8 cellular contexts compared by ENCODE assay signal in the genomic region with DNA sequence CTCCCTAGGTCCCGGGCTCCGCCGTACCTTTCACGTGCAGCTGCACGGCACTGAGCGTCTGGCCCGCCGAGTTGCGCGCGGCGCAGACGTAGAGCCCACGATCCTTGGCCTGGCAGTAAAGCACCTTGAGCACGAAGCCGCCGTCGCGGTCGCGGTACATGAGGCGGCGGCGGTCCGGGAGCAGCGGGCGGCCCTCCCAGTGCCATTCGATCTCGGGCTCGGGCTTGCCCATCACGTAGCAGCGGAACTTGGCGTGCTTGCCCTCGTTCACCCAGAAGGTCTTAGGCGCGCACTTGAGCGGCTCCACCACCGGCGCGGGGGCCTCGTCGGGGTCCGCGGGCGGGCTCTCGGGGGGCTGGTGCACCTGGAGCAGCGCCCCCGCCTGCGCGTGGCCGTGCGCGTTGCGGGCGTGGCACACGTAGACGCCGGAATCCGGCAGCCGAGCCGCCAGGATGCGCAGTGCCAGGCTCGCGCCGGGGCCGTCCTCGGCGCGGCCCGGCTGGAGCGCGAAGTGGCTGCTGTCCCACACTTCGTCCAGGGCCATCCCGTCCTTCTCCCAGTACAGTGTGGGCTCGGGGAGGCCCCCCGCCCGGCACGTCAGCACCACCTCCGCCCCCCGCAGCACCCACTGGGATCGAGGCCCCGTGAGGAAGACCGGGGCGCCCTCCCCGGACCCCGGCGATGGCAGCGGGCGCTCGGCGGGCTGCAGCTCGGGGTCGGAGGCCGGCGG. TPM values are rescaled to one million over a fixed set of nuclear protein-coding genes. Genes with fewer than 3 reads are reported as not detected.
DNase-seq lines count a peak whose midpoint lies in the region; ATAC-seq, FAIRE-seq and TF ChIP-seq lines count a peak whose summit lies in the region.

No MANE protein-coding gene starts in this region.

- ATAC-seq in K562 (no peak), HG02884 (IDR thresholded peaks at IDR 0.05; ENCODE audit: unreplicated experiment) (no peak), HG03097 (IDR thresholded peaks at IDR 0.05; ENCODE audit: low FRiP score, unreplicated experiment) (no peak)

- TF ChIP-seq EP300 in K562 (IDR thresholded peaks at IDR 0.05; ENCODE audit: low read length) = no peak

- H4K20me1 ChIP-seq in K562 (replicated peaks; ENCODE audit: control insufficient read depth, insufficient read depth, low read length) (no peaks in the 10 kb centered on the region), smooth muscle cell (ENCODE audit: low read depth) (peaks cover 9% of the 10 kb centered on the region)

- no TSS peak for BruUV-seq in K562 (replicated peaks; lab: Mats Ljungman, UMichigan)

- H3K9ac ChIP-seq in K562 (ENCODE audit: insufficient read depth in 1 of 2, low read depth in 2 of 2, low read length in 2 of 2) = peak overlapping the region; percentile 81 to 94; a peak in 3 of 4 replicates
- H3K9ac ChIP-seq in iPS-18a (ENCODE audit: low read length) = peak overlapping the region; percentile 19
- peak overlapping the region; percentile 17 for H3K9ac ChIP-seq in smooth muscle cell (ENCODE audit: low read depth)

- in situ Hi-C loops in K562 (cut with MboI) = no loop called here

- no peak for TF ChIP-seq RAD21 in K562 (CRISPR knock-in tag; conservative IDR thresholded peaks at IDR 0.05 in 1 of 2, IDR thresholded peaks at IDR 0.05 in 1 of 2)

- H3K9me3 ChIP-seq in AG04450 (ENCODE audit: control insufficient read depth, insufficient read depth, low read length) = peaks cover 4% of the 10 kb centered on the region; the same call in 1 of the 2 replicates
- H3K9me3 ChIP-seq in K562 (replicated peaks; ENCODE audit: control insufficient read depth, insufficient read depth, low read depth, low read length) = no peaks in the 10 kb centered on the region
- no peaks in the 10 kb centered on the region for H3K9me3 ChIP-seq in iPS-18a (ENCODE audit: control insufficient read depth, low read depth, low read length)
- H3K9me3 ChIP-seq in smooth muscle cell (replicated peaks; ENCODE audit: low read depth) = no peaks in the 10 kb centered on the region

- H3F3A ChIP-seq in smooth muscle cell (ENCODE audit: low read depth) = no peaks in the 10 kb centered on the region

- FAIRE-seq in K562 (lab: Jason Lieb, UNC) = no peak

- POLR2A ChIA-PET in AG04450 (lab: Yijun Ruan, JAX) (interaction anchor here (0.6 to 2.4 kb wide), 5 partner anchors 10 to 62 kb away, joined by 4 to 18 read pairs (median 10); a partner anchor contains a TSS), K562 (lab: Yijun Ruan, JAX) (interaction anchor here (0.5 to 2.5 kb wide), 5 partner anchors 8 to 26 kb away, joined by 3 to 12 read pairs (median 5); a partner anchor contains a TSS)

- DNase-seq in AG04450 (ENCODE audit: low read depth, low spot score) (no peak), HK-2 (ENCODE audit: unreplicated experiment) (peak; percentile 31), K562 (ENCODE audit: extremely low read depth in 1 of 4, low spot score in 3 of 4) (peak in 3 of 4 experiments; percentile 21 to 41 (median 38)), smooth muscle cell (lab: John Stamatoyannopoulos, UW; ENCODE audit: unreplicated experiment) (peak; percentile 28), occipital lobe (lab: John Stamatoyannopoulos, UW) (no peak)

- peak overlapping the region; percentile 68 for H3K4me3 ChIP-seq in AG04450 (ENCODE audit: low read depth, low read length)
- peak overlapping the region; percentile 47 for H3K4me3 ChIP-seq in K562
- H3K4me3 ChIP-seq in iPS-18a (ENCODE audit: low read length) = peak overlapping the region; percentile 55
- H3K4me3 ChIP-seq in smooth muscle cell = peak overlapping the region; percentile 75

- peaks cover 10% of the 10 kb centered on the region for H3K27me3 ChIP-seq in AG04450 (ENCODE audit: control insufficient read depth, insufficient read depth, low read length)
- no peaks in the 10 kb centered on the region for H3K27me3 ChIP-seq in K562 (ENCODE audit: control insufficient read depth in 2 of 2, insufficient read depth in 2 of 2, low read length in 2 of 2)
- peaks cover 14% of the 10 kb centered on the region for H3K27me3 ChIP-seq in iPS-18a (ENCODE audit: control insufficient read depth, insufficient read depth, low read length)
- no peaks in the 10 kb centered on the region for H3K27me3 ChIP-seq in smooth muscle cell (ENCODE audit: low read depth)

- H3K36me3 ChIP-seq in K562 (ENCODE audit: control insufficient read depth, insufficient read depth, low read length) (peaks cover 8% of the 10 kb centered on the region; the same call in 1 of the 3 replicates), iPS-18a (ENCODE audit: control insufficient read depth, low read depth, low read length) (peaks cover 6% of the 10 kb centered on the region), smooth muscle cell (ENCODE audit: low read depth) (no peaks in the 10 kb centered on the region)

- no peak overlapping the region for H3K27ac ChIP-seq in AG04450 (ENCODE audit: low read depth, low read length)
- peak overlapping the region; percentile 90 for H3K27ac ChIP-seq in K562 (ENCODE audit: extremely low read depth, low read depth, low read length)
- H3K27ac ChIP-seq in iPS-18a (ENCODE audit: low read length) = no peak overlapping the region
- no peak overlapping the region for H3K27ac ChIP-seq in smooth muscle cell (ENCODE audit: low read depth)

- CTCF ChIA-PET in AG04450 (lab: Charles Lee) (interaction anchor here (0.5 to 4.6 kb wide), 6 partner anchors 10 to 119 kb away, joined by 3 to 35 read pairs (median 5); no protein-coding TSS in a partner anchor), K562 (lab: Yijun Ruan, JAX; ENCODE audit: low intra/inter-chr PET ratio) (no interaction called here)

- H3K4me2 ChIP-seq in K562 (ENCODE audit: insufficient read depth, low read length) = peak overlapping the region; percentile 79; the same call in 1 of the 2 replicates
- peak overlapping the region; percentile 95 for H3K4me2 ChIP-seq in smooth muscle cell

- H2AFZ ChIP-seq in K562 (ENCODE audit: low read depth, low read length) (peak overlapping the region; percentile 76), smooth muscle cell (ENCODE audit: low read depth) (no peak overlapping the region)

- intact Hi-C loops in K562 (cut with micrococcal nuclease) = loop anchor here (2.0 kb wide), 1 partner anchor 26 kb away; a partner anchor contains a TSS

- H3K79me2 ChIP-seq in K562 (ENCODE audit: control insufficient read depth, insufficient read depth, low read length) (peaks cover 7% of the 10 kb centered on the region), smooth muscle cell (ENCODE audit: low read depth) (peaks cover 12% of the 10 kb centered on the region)

- TF ChIP-seq CTCF in AG04450 (IDR thresholded peaks at IDR 0.05; ENCODE audit: low read depth, low read length) (no peak), K562 (IDR thresholded peaks at IDR 0.05 in 2 of 3, conservative IDR thresholded peaks at IDR 0.05 in 1 of 3; ENCODE audit: insufficient read depth in 2 of 3, low read depth in 1 of 3, low read length in 3 of 3) (no peak), smooth muscle cell (IDR thresholded peaks at IDR 0.05; ENCODE audit: borderline replicate concordance, insufficient read depth, poor library complexity, severe bottlenecking) (no peak)

- no peaks in the 10 kb centered on the region for H3K9me1 ChIP-seq in K562 (ENCODE audit: control insufficient read depth, insufficient read depth, low read length)

- no peak for TF ChIP-seq POLR2A in K562 (conservative IDR thresholded peaks at IDR 0.05)

- WGBS in K562 (ENCODE audit: insufficient coverage, low coverage, missing lambda C conversion rate) = 98% methylated on average over 12 of the region's 95 CpGs
- WGBS in smooth muscle cell (ENCODE audit: low lambda C conversion rate) = 14% methylated on average over 61 of the region's 95 CpGs

- H3K4me1 ChIP-seq in K562 (replicated peaks in 1 of 2; ENCODE audit: control insufficient read depth in 2 of 2, insufficient read depth in 2 of 2, low read length in 2 of 2) (peaks cover 15 to 54% of the 10 kb centered on the region in 2 experiments; a peak in 4 of 5 replicates), iPS-18a (ENCODE audit: control insufficient read depth, low read depth, low read length) (peaks cover 27% of the 10 kb centered on the region), smooth muscle cell (ENCODE audit: low read depth) (peaks cover 14% of the 10 kb centered on the region)

RNA-seq across cellular contexts. Expression of a gene that starts 1.0 kb away (rescaled TPM):
- polyA plus RNA-seq in AG04450 (2011; rRNA removed) = 35.5 and 46.8 TPM in 2 replicates
- 58.9 and 74.4 TPM in 2 replicates for polyA minus RNA-seq in AG04450 (2011; rRNA and poly(A)+ RNA removed)
- 21.4 and 68.9 TPM in 2 replicates for total RNA-seq in K562 (2011; cell fraction: chromatin; rRNA removed; ENCODE audit: low replicate concordance)
- 49.9 and 55.4 TPM in 2 replicates for total RNA-seq in K562 (2011; cell fraction: nucleolus; rRNA removed)
- total RNA-seq in K562 (2011; cell fraction: nucleoplasm; rRNA removed) = 22.7 and 27.9 TPM in 2 replicates
- 14.9 and 19.2 TPM in 2 replicates for total RNA-seq in K562 (2014; rRNA removed)
- total RNA-seq in K562 (2014; rRNA removed; fragmentation: Illumina TruSeq; extraction: Trizol) = 2.5 and 3.0 TPM in 2 replicates
- 8.6 and 9.6 TPM in 2 replicates for total RNA-seq in K562 (2015; rRNA removed; fragmentation: Illumina TruSeq; extraction: Trizol)
- total RNA-seq in K562 (2021) = 24.5 and 26.6 TPM in 2 replicates
- polyA plus RNA-seq in K562 (2011; rRNA removed) = 10.2 and 14.7 TPM in 2 replicates
- polyA plus RNA-seq in K562 (2011; cell fraction: cytosol; rRNA removed) = 9.2 and 21.4 TPM in 2 replicates
- 91.1 and 133 TPM in 2 replicates for polyA plus RNA-seq in K562 (2011; cell fraction: nucleus; rRNA removed)
- polyA plus RNA-seq in K562 (2012) = 27.0 and 40.4 TPM in 2 replicates
- 6.8 and 12.6 TPM in 2 replicates for polyA plus RNA-seq in K562 (2014; fragmentation: Illumina TruSeq; extraction: Trizol)
- 1 to 10 TPM; 1.2 to 1.9 TPM for polyA plus RNA-seq in K562 (2014; fragmentation: Nextera tagmentation; extraction: Ambion mirVana)
- polyA plus RNA-seq in K562 (2014; rRNA removed) = 19.3 and 19.8 TPM in 2 replicates
- 6.2 and 8.2 TPM in 2 replicates for polyA minus RNA-seq in K562 (2011; rRNA and poly(A)+ RNA removed)
- polyA minus RNA-seq in K562 (2011; cell fraction: cytosol; rRNA and poly(A)+ RNA removed) = 14.2 and 18.7 TPM in 2 replicates
- polyA minus RNA-seq in K562 (2011; cell fraction: nucleus; rRNA and poly(A)+ RNA removed) = 17.0 and 18.6 TPM in 2 replicates
- 47.1 and 71.9 TPM in 2 replicates for total RNA-seq in smooth muscle cell
- 51.1 and 67.9 TPM in 2 replicates for polyA plus RNA-seq in smooth muscle cell
- 39.9 TPM for total RNA-seq in occipital lobe

RNA-seq across cellular contexts. Expression of a gene that starts 1.8 kb away (rescaled TPM):
- 0.12 and 0.29 TPM in 2 replicates for polyA plus RNA-seq in AG04450 (2011; rRNA removed)
- polyA minus RNA-seq in AG04450 (2011; rRNA and poly(A)+ RNA removed) = 0.17 and 0.18 TPM in 2 replicates
- 0.56 and 0.93 TPM in 2 replicates for total RNA-seq in K562 (2011; cell fraction: chromatin; rRNA removed; ENCODE audit: low replicate concordance)
- 0.79 and 1.0 TPM in 2 replicates for total RNA-seq in K562 (2011; cell fraction: nucleolus; rRNA removed)
- 0.84 and 1.1 TPM in 2 replicates for total RNA-seq in K562 (2011; cell fraction: nucleoplasm; rRNA removed)
- total RNA-seq in K562 (2014; rRNA removed) = 1.1 and 1.3 TPM in 2 replicates
- 0.11 and 0.13 TPM in 2 replicates for total RNA-seq in K562 (2014; rRNA removed; fragmentation: Illumina TruSeq; extraction: Trizol)
- 0.40 and 0.41 TPM in 2 replicates for total RNA-seq in K562 (2015; rRNA removed; fragmentation: Illumina TruSeq; extraction: Trizol)
- 0.51 and 0.71 TPM in 2 replicates for total RNA-seq in K562 (2021)
- 0.61 and 0.72 TPM in 2 replicates for polyA plus RNA-seq in K562 (2011; rRNA removed)
- 1.0 and 3.8 TPM in 2 replicates for polyA plus RNA-seq in K562 (2011; cell fraction: cytosol; rRNA removed)
- polyA plus RNA-seq in K562 (2011; cell fraction: nucleus; rRNA removed) = 3.8 and 4.3 TPM in 2 replicates
- polyA plus RNA-seq in K562 (2012) = 0.68 and 1.8 TPM in 2 replicates
- 0.36 and 0.61 TPM in 2 replicates for polyA plus RNA-seq in K562 (2014; fragmentation: Illumina TruSeq; extraction: Trizol)
- under 1 TPM; 0.07 TPM for polyA plus RNA-seq in K562 (2014; fragmentation: Nextera tagmentation; extraction: Ambion mirVana)
- polyA plus RNA-seq in K562 (2014; rRNA removed) = 0.90 and 1.9 TPM in 2 replicates
- 0.14 and 0.15 TPM in 2 replicates for polyA minus RNA-seq in K562 (2011; rRNA and poly(A)+ RNA removed)
- polyA minus RNA-seq in K562 (2011; cell fraction: cytosol; rRNA and poly(A)+ RNA removed) = not detected in 2 replicates
- polyA minus RNA-seq in K562 (2011; cell fraction: nucleus; rRNA and poly(A)+ RNA removed) = 0.33 and 0.40 TPM in 2 replicates
- total RNA-seq in smooth muscle cell = 2.4 and 4.0 TPM in 2 replicates
- 4.3 and 16.7 TPM in 2 replicates for polyA plus RNA-seq in smooth muscle cell
- not detected for total RNA-seq in occipital lobe

RNA-seq across cellular contexts. Expression of a gene that starts 26.5 kb away (rescaled TPM):
- 0.83 and 1.2 TPM in 2 replicates for polyA plus RNA-seq in AG04450 (2011; rRNA removed)
- polyA minus RNA-seq in AG04450 (2011; rRNA and poly(A)+ RNA removed) = 0.13 and 0.60 TPM in 2 replicates
- 1.3 and 5.0 TPM in 2 replicates for total RNA-seq in K562 (2011; cell fraction: chromatin; rRNA removed; ENCODE audit: low replicate concordance)
- total RNA-seq in K562 (2011; cell fraction: nucleolus; rRNA removed) = 4.3 and 6.5 TPM in 2 replicates
- total RNA-seq in K562 (2011; cell fraction: nucleoplasm; rRNA removed) = 3.1 and 3.4 TPM in 2 replicates
- 1.1 and 2.5 TPM in 2 replicates for total RNA-seq in K562 (2014; rRNA removed)
- 0.38 and 0.47 TPM in 2 replicates for total RNA-seq in K562 (2014; rRNA removed; fragmentation: Illumina TruSeq; extraction: Trizol)
- 0.98 and 1.1 TPM in 2 replicates for total RNA-seq in K562 (2015; rRNA removed; fragmentation: Illumina TruSeq; extraction: Trizol)
- 2.4 and 3.8 TPM in 2 replicates for total RNA-seq in K562 (2021)
- 1.1 and 2.2 TPM in 2 replicates for polyA plus RNA-seq in K562 (2011; rRNA removed)
- 2.6 and 3.9 TPM in 2 replicates for polyA plus RNA-seq in K562 (2011; cell fraction: cytosol; rRNA removed)
- 19.4 and 26.1 TPM in 2 replicates for polyA plus RNA-seq in K562 (2011; cell fraction: nucleus; rRNA removed)
- 2.1 and 3.5 TPM in 2 replicates for polyA plus RNA-seq in K562 (2012)
- 1.0 and 1.3 TPM in 2 replicates for polyA plus RNA-seq in K562 (2014; fragmentation: Illumina TruSeq; extraction: Trizol)
- under 1 TPM; 0.03 TPM for polyA plus RNA-seq in K562 (2014; fragmentation: Nextera tagmentation; extraction: Ambion mirVana)
- polyA plus RNA-seq in K562 (2014; rRNA removed) = 2.5 and 2.7 TPM in 2 replicates
- polyA minus RNA-seq in K562 (2011; rRNA and poly(A)+ RNA removed) = 0.36 and 0.81 TPM in 2 replicates
- polyA minus RNA-seq in K562 (2011; cell fraction: cytosol; rRNA and poly(A)+ RNA removed) = 0.95 and 1.0 TPM in 2 replicates
- 1.5 and 1.7 TPM in 2 replicates for polyA minus RNA-seq in K562 (2011; cell fraction: nucleus; rRNA and poly(A)+ RNA removed)
- total RNA-seq in smooth muscle cell = 3.3 and 6.9 TPM in 2 replicates
- polyA plus RNA-seq in smooth muscle cell = 3.3 and 8.5 TPM in 2 replicates
- total RNA-seq in occipital lobe = 14.0 TPM

RNA-seq across cellular contexts. Expression of a gene that starts 26.8 kb away (rescaled TPM):
- 24.4 and 37.2 TPM in 2 replicates for polyA plus RNA-seq in AG04450 (2011; rRNA removed)
- 11.5 and 12.1 TPM in 2 replicates for polyA minus RNA-seq in AG04450 (2011; rRNA and poly(A)+ RNA removed)
- 9.1 and 46.2 TPM in 2 replicates for total RNA-seq in K562 (2011; cell fraction: chromatin; rRNA removed; ENCODE audit: low replicate concordance)
- 74.1 and 96.4 TPM in 2 replicates for total RNA-seq in K562 (2011; cell fraction: nucleolus; rRNA removed)
- 36.0 and 36.5 TPM in 2 replicates for total RNA-seq in K562 (2011; cell fraction: nucleoplasm; rRNA removed)
- 57.2 and 67.6 TPM in 2 replicates for total RNA-seq in K562 (2014; rRNA removed)
- total RNA-seq in K562 (2014; rRNA removed; fragmentation: Illumina TruSeq; extraction: Trizol) = 1.5 and 2.0 TPM in 2 replicates
- 7.9 and 9.0 TPM in 2 replicates for total RNA-seq in K562 (2015; rRNA removed; fragmentation: Illumina TruSeq; extraction: Trizol)
- 40.1 and 41.1 TPM in 2 replicates for total RNA-seq in K562 (2021)
- polyA plus RNA-seq in K562 (2011; rRNA removed) = 9.9 and 14.8 TPM in 2 replicates
- 22.8 and 80.8 TPM in 2 replicates for polyA plus RNA-seq in K562 (2011; cell fraction: cytosol; rRNA removed)
- polyA plus RNA-seq in K562 (2011; cell fraction: nucleus; rRNA removed) = 25.6 and 44.2 TPM in 2 replicates
- 22.4 and 47.7 TPM in 2 replicates for polyA plus RNA-seq in K562 (2012)
- polyA plus RNA-seq in K562 (2014; fragmentation: Illumina TruSeq; extraction: Trizol) = 2.6 and 11.5 TPM in 2 replicates
- under 1 TPM; 0.15 to 0.35 TPM for polyA plus RNA-seq in K562 (2014; fragmentation: Nextera tagmentation; extraction: Ambion mirVana)
- polyA plus RNA-seq in K562 (2014; rRNA removed) = 31.8 and 32.1 TPM in 2 replicates
- polyA minus RNA-seq in K562 (2011; rRNA and poly(A)+ RNA removed) = 3.4 and 5.3 TPM in 2 replicates
- 25.0 and 30.2 TPM in 2 replicates for polyA minus RNA-seq in K562 (2011; cell fraction: cytosol; rRNA and poly(A)+ RNA removed)
- polyA minus RNA-seq in K562 (2011; cell fraction: nucleus; rRNA and poly(A)+ RNA removed) = 24.2 and 27.0 TPM in 2 replicates
- 141 and 156 TPM in 2 replicates for total RNA-seq in smooth muscle cell
- polyA plus RNA-seq in smooth muscle cell = 319 and 344 TPM in 2 replicates
- total RNA-seq in occipital lobe = 25.9 TPM

RNA-seq across cellular contexts. Expression of a gene that starts 27.3 kb away (rescaled TPM):
- polyA plus RNA-seq in AG04450 (2011; rRNA removed) = 7.7 and 11.8 TPM in 2 replicates
- polyA minus RNA-seq in AG04450 (2011; rRNA and poly(A)+ RNA removed) = 17.2 and 18.5 TPM in 2 replicates
- total RNA-seq in K562 (2011; cell fraction: chromatin; rRNA removed; ENCODE audit: low replicate concordance) = 27.6 and 95.1 TPM in 2 replicates
- total RNA-seq in K562 (2011; cell fraction: nucleolus; rRNA removed) = 56.0 and 75.7 TPM in 2 replicates
- total RNA-seq in K562 (2011; cell fraction: nucleoplasm; rRNA removed) = 40.2 and 44.7 TPM in 2 replicates
- total RNA-seq in K562 (2014; rRNA removed) = 8.5 and 10.3 TPM in 2 replicates
- 3.3 TPM in 2 replicates for total RNA-seq in K562 (2014; rRNA removed; fragmentation: Illumina TruSeq; extraction: Trizol)
- 5.6 and 6.5 TPM in 2 replicates for total RNA-seq in K562 (2015; rRNA removed; fragmentation: Illumina TruSeq; extraction: Trizol)
- 20.6 and 21.7 TPM in 2 replicates for total RNA-seq in K562 (2021)
- 4.7 and 14.4 TPM in 2 replicates for polyA plus RNA-seq in K562 (2011; rRNA removed)
- polyA plus RNA-seq in K562 (2011; cell fraction: cytosol; rRNA removed) = 5.6 and 6.8 TPM in 2 replicates
- 89.3 and 106 TPM in 2 replicates for polyA plus RNA-seq in K562 (2011; cell fraction: nucleus; rRNA removed)
- 14.2 TPM in 2 replicates for polyA plus RNA-seq in K562 (2012)
- polyA plus RNA-seq in K562 (2014; fragmentation: Illumina TruSeq; extraction: Trizol) = 7.3 and 10.6 TPM in 2 replicates
- polyA plus RNA-seq in K562 (2014; fragmentation: Nextera tagmentation; extraction: Ambion mirVana) = under 1 TPM; 0.52 to 0.89 TPM
- polyA plus RNA-seq in K562 (2014; rRNA removed) = 9.0 and 12.6 TPM in 2 replicates
- polyA minus RNA-seq in K562 (2011; rRNA and poly(A)+ RNA removed) = 5.2 and 5.4 TPM in 2 replicates
- polyA minus RNA-seq in K562 (2011; cell fraction: cytosol; rRNA and poly(A)+ RNA removed) = 9.6 and 10.6 TPM in 2 replicates
- polyA minus RNA-seq in K562 (2011; cell fraction: nucleus; rRNA and poly(A)+ RNA removed) = 27.2 and 31.0 TPM in 2 replicates
- total RNA-seq in smooth muscle cell = 5.7 and 10.2 TPM in 2 replicates
- polyA plus RNA-seq in smooth muscle cell = 13.6 and 22.5 TPM in 2 replicates
- 14.7 TPM for total RNA-seq in occipital lobe

Comparison
In these comparisons a context has a peak if more than half of its experiments do, and no peak if none do; other contexts are left out.
1. DNase-seq: peak in HK-2 (single experiment), K562 (3 of 4) and smooth muscle cell (single experiment); none in AG04450 (single experiment) and occipital lobe (single experiment).
2. H3K9ac ChIP-seq: peak in every context shown above with its lines; median percentile 88 in K562; 19 in iPS-18a; 17 in smooth muscle cell.
3. Peak in every context shown above with its lines, with median percentiles within 50 percentile points of each other: H3K4me3 ChIP-seq.